17 cellular contexts compared by ENCODE assay signal in the genomic region with DNA sequence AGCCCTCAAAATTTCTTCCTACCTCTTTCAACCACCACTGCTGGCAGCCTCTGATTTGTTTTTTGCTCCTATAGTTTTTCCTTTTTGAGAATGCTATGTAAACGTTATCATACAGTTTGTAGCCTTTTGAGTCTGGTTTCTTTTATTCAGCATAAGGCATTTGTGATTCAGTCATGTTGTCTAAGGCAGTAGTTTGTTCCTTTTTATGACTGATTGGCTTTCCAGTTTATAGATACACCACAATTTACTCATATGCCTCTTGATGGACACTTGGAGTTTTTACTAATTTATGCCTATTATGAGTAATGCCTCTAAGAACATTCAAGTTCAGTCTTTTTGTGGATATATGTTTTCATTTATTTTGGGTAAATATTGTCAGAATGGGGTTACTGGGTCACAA.
DNase-seq lines count a peak whose midpoint lies in the region; ATAC-seq, FAIRE-seq and TF ChIP-seq lines count a peak whose summit lies in the region.
"Had no signal": no experiment of that assay in that cellular context is flagged by ENCODE, and none has a peak within 500 bp of the region (broad histone marks: within the 10 kb centered on the region; RNA-seq: fewer than 3 reads in every experiment).

No MANE protein-coding gene starts in this region.

- peaks cover 24% of the 10 kb centered on the region for H3K36me3 Mint-ChIP-seq in nephron progenitor cell (ENCODE audit: low read depth)

- H3K9me2 ChIP-seq in SK-N-SH = no peaks in the 10 kb centered on the region

- H3K27ac Mint-ChIP-seq in nephron progenitor cell = no peak overlapping the region
- H3K27ac Mint-ChIP-seq: CD14-positive monocyte; CD8-positive, alpha-beta T cell; GM23338 had no signal

- POLR2A ChIA-PET in SK-N-SH (lab: Yijun Ruan, JAX) = no interaction called here

- H3F3A ChIP-seq in SK-N-SH (replicated peaks; ENCODE audit: insufficient read depth) = peaks cover 5% of the 10 kb centered on the region

- H3K4me3 Mint-ChIP-seq in nephron progenitor cell = no peak overlapping the region
- H3K4me3 Mint-ChIP-seq: CD14-positive monocyte; CD8-positive, alpha-beta T cell; GM23338; IgD-negative memory B cell had no signal

- no peaks in the 10 kb centered on the region for H3K27me3 Mint-ChIP-seq in nephron progenitor cell (ENCODE audit: low read depth, poor library complexity)
- H3K27me3 Mint-ChIP-seq: IgD-negative memory B cell had no signal

- H3K9ac ChIP-seq in SK-N-SH = no peak overlapping the region

- H3K79me2 ChIP-seq in SK-N-SH (ENCODE audit: insufficient read depth) = peaks cover 69% of the 10 kb centered on the region

- H3K9me3 Mint-ChIP-seq in nephron progenitor cell = peaks cover 18% of the 10 kb centered on the region

- ATAC-seq in SK-N-SH treated with all-trans-retinoic acid at 6 μM for 48 hours = no peak
- ATAC-seq: CD8-positive, alpha-beta T cell; GM23338 had no signal

- FAIRE-seq in endometrium (lab: Jason Lieb, UNC) (peak; percentile 55), urothelium cell line (lab: Jason Lieb, UNC) (no peak)
- FAIRE-seq: GM18507 had no signal

- peaks cover 0 to 27% of the 10 kb centered on the region in 2 experiments for H3K36me3 ChIP-seq in SK-N-SH (replicated peaks in 1 of 2; ENCODE audit: control insufficient read depth in 1 of 2, insufficient read depth in 2 of 2, low read length in 1 of 2)

- H3K27ac ChIP-seq in SK-N-SH (ENCODE audit: low read depth in 2 of 2, low read length in 1 of 2) = 0 out of 4 replicates have a peak overlapping the region, but pooled peaks of 1 of the 2 experiments have one; percentile 25
- H3K27ac ChIP-seq: 22Rv1 had no signal

- TF ChIP-seq EP300 in SK-N-SH (IDR thresholded peaks at IDR 0.05; ENCODE audit: borderline replicate concordance in 1 of 2, low read depth in 1 of 2, low read length in 1 of 2) = no peak

- CTCF ChIA-PET in SK-N-SH (lab: Yijun Ruan, JAX) = no interaction called here

- TF ChIP-seq CTCF in SK-N-SH (IDR thresholded peaks at IDR 0.05) (no peak), nephron progenitor cell (IDR thresholded peaks at IDR 0.05) (no peak)

- no peaks in the 10 kb centered on the region for H3K4me1 Mint-ChIP-seq in nephron progenitor cell
- H3K4me1 Mint-ChIP-seq: CD14-positive monocyte, GM23338 had no signal

- H3K9me3 ChIP-seq in SK-N-SH = no peaks in the 10 kb centered on the region

- peaks cover 4% of the 10 kb centered on the region for H4K20me1 ChIP-seq in SK-N-SH (ENCODE audit: insufficient read depth)

- H3K4me1 ChIP-seq in SK-N-SH (ENCODE audit: control insufficient read depth in 1 of 2, insufficient read depth in 2 of 2, low read depth in 1 of 2, low read length in 1 of 2) = no peaks in the 10 kb centered on the region; a peak in 1 of 4 replicates

- DNase-seq in SK-N-SH (peak; percentile 6), OCI-M1 (lab: John Stamatoyannopoulos, UW) (peak; percentile 25), nephron progenitor cell (no peak), urothelium cell line (ENCODE audit: low spot score) (no peak), occipital lobe (lab: John Stamatoyannopoulos, UW) (no peak)
- DNase-seq: CD8-positive, alpha-beta T cell; COR-L47; DMS53; GF-D8; H7 had no signal

- TF ChIP-seq RAD21 in SK-N-SH (IDR thresholded peaks at IDR 0.05; ENCODE audit: low read length) = no peak

- H3K4me3 ChIP-seq in SK-N-SH (ENCODE audit: low read depth in 2 of 2, low read length in 1 of 2) = no peak overlapping the region
- H3K4me3 ChIP-seq: GM23338 had no signal

- H3K4me2 ChIP-seq in SK-N-SH = no peak overlapping the region
- H3K4me2 ChIP-seq: GM23338 had no signal

- H3K27me3 ChIP-seq in SK-N-SH (ENCODE audit: insufficient read depth) = no peaks in the 10 kb centered on the region

- H2AFZ ChIP-seq in SK-N-SH (ENCODE audit: low read depth) = no peak overlapping the region
- H2AFZ ChIP-seq: GM23338 had no signal

- 83% methylated on average over 1 of the region's 1 CpG for WGBS in SK-N-SH (ENCODE audit: low lambda C conversion rate)

TF ChIP-seq in SK-N-SH, 30 proteins besides CTCF, POLR2A, EP300 and RAD21:
- TF ChIP-seq POLR2AphosphoS5 (IDR thresholded peaks at IDR 0.05; ENCODE audit: low read depth, low read length) (no peak), SMC3 (IDR thresholded peaks at IDR 0.05; ENCODE audit: low read depth, low read length) (no peak), FOXM1 (IDR thresholded peaks at IDR 0.05; ENCODE audit: low read depth) (no peak), GABPA (IDR thresholded peaks at IDR 0.05; ENCODE audit: low read depth) (no peak), CHD2 (IDR thresholded peaks at IDR 0.05; ENCODE audit: low read length, partially characterized antibody) (no peak), YY1 (IDR thresholded peaks at IDR 0.05; ENCODE audit: low read depth) (no peak), EZH2phosphoT487 (IDR thresholded peaks at IDR 0.05; ENCODE audit: borderline replicate concordance, low read depth) (no peak), GATA2 (CRISPR knock-in tag; IDR thresholded peaks at IDR 0.05) (no peak), TEAD4 (IDR thresholded peaks at IDR 0.05; ENCODE audit: borderline replicate concordance, insufficient read depth) (no peak)
- TF ChIP-seq, protein P1, sequence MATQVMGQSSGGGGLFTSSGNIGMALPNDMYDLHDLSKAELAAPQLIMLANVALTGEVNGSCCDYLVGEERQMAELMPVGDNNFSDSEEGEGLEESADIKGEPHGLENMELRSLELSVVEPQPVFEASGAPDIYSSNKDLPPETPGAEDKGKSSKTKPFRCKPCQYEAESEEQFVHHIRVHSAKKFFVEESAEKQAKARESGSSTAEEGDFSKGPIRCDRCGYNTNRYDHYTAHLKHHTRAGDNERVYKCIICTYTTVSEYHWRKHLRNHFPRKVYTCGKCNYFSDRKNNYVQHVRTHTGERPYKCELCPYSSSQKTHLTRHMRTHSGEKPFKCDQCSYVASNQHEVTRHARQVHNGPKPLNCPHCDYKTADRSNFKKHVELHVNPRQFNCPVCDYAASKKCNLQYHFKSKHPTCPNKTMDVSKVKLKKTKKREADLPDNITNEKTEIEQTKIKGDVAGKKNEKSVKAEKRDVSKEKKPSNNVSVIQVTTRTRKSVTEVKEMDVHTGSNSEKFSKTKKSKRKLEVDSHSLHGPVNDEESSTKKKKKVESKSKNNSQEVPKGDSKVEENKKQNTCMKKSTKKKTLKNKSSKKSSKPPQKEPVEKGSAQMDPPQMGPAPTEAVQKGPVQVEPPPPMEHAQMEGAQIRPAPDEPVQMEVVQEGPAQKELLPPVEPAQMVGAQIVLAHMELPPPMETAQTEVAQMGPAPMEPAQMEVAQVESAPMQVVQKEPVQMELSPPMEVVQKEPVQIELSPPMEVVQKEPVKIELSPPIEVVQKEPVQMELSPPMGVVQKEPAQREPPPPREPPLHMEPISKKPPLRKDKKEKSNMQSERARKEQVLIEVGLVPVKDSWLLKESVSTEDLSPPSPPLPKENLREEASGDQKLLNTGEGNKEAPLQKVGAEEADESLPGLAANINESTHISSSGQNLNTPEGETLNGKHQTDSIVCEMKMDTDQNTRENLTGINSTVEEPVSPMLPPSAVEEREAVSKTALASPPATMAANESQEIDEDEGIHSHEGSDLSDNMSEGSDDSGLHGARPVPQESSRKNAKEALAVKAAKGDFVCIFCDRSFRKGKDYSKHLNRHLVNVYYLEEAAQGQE (IDR thresholded peaks at IDR 0.05; ENCODE audit: low read depth, low read length) = no peak

TF ChIP-seq in SK-N-SH treated with all-trans-retinoic acid at 6 μM for 48 hours, 23 proteins besides CTCF, POLR2A, EP300 and RAD21 (continues in another document):
- TF ChIP-seq ZFP3 (CRISPR knock-in tag; IDR thresholded peaks at IDR 0.05) (no peak), PPARA (CRISPR knock-in tag; IDR thresholded peaks at IDR 0.05; ENCODE audit: borderline replicate concordance) (no peak), ZNF8 (CRISPR knock-in tag; IDR thresholded peaks at IDR 0.05) (no peak), TOX (CRISPR knock-in tag; IDR thresholded peaks at IDR 0.05; ENCODE audit: borderline replicate concordance) (no peak), ZC3H10 (CRISPR knock-in tag; IDR thresholded peaks at IDR 0.05) (no peak), CSDC2 (CRISPR knock-in tag; IDR thresholded peaks at IDR 0.05) (no peak), SNAI2 (CRISPR knock-in tag; IDR thresholded peaks at IDR 0.05) (no peak), ARNTL (CRISPR knock-in tag; IDR thresholded peaks at IDR 0.05; ENCODE audit: borderline replicate concordance, low read depth) (no peak)
- TF ChIP-seq, protein P2, sequence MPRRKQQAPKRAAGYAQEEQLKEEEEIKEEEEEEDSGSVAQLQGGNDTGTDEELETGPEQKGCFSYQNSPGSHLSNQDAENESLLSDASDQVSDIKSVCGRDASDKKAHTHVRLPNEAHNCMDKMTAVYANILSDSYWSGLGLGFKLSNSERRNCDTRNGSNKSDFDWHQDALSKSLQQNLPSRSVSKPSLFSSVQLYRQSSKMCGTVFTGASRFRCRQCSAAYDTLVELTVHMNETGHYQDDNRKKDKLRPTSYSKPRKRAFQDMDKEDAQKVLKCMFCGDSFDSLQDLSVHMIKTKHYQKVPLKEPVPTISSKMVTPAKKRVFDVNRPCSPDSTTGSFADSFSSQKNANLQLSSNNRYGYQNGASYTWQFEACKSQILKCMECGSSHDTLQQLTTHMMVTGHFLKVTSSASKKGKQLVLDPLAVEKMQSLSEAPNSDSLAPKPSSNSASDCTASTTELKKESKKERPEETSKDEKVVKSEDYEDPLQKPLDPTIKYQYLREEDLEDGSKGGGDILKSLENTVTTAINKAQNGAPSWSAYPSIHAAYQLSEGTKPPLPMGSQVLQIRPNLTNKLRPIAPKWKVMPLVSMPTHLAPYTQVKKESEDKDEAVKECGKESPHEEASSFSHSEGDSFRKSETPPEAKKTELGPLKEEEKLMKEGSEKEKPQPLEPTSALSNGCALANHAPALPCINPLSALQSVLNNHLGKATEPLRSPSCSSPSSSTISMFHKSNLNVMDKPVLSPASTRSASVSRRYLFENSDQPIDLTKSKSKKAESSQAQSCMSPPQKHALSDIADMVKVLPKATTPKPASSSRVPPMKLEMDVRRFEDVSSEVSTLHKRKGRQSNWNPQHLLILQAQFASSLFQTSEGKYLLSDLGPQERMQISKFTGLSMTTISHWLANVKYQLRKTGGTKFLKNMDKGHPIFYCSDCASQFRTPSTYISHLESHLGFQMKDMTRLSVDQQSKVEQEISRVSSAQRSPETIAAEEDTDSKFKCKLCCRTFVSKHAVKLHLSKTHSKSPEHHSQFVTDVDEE (CRISPR knock-in tag; IDR thresholded peaks at IDR 0.05) = no peak
- TF ChIP-seq, protein P3, sequence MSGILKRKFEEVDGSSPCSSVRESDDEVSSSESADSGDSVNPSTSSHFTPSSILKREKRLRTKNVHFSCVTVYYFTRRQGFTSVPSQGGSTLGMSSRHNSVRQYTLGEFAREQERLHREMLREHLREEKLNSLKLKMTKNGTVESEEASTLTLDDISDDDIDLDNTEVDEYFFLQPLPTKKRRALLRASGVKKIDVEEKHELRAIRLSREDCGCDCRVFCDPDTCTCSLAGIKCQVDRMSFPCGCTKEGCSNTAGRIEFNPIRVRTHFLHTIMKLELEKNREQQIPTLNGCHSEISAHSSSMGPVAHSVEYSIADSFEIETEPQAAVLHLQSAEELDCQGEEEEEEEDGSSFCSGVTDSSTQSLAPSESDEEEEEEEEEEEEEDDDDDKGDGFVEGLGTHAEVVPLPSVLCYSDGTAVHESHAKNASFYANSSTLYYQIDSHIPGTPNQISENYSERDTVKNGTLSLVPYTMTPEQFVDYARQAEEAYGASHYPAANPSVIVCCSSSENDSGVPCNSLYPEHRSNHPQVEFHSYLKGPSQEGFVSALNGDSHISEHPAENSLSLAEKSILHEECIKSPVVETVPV (CRISPR knock-in tag; IDR thresholded peaks at IDR 0.05) = no peak

Comparison
In these comparisons a context has a peak if more than half of its experiments do, and no peak if none do; other contexts are left out.
1. DNase-seq: peak in SK-N-SH (single experiment) and OCI-M1 (single experiment); none in nephron progenitor cell (single experiment), urothelium cell line (single experiment) and occipital lobe (single experiment).